ENCODE assay signal across 24 cellular contexts in genomic region chr9:29625292-29625731, GRCh38.
DNase-seq lines count a peak whose midpoint lies in the region; ATAC-seq, FAIRE-seq and TF ChIP-seq lines count a peak whose summit lies in the region.
"Had no signal": no experiment of that assay in that cellular context is flagged by ENCODE, and none has a peak within 500 bp of the region (broad histone marks: within the 10 kb centered on the region; RNA-seq: fewer than 3 reads in every experiment).

No MANE protein-coding gene starts in this region.

- H3K27me3 ChIP-seq in astrocyte (ENCODE audit: insufficient read depth, low read length), result no peaks in the 10 kb centered on the region
- H3K27me3 ChIP-seq: spleen had no signal

- H3K4me3 Mint-ChIP-seq in astrocyte (ENCODE audit: unreplicated experiment), result no peak overlapping the region
- H3K4me3 Mint-ChIP-seq: central memory CD8-positive, alpha-beta T cell; neural crest cell; T-helper 1 cell treated with Interleukin-12 subunit alpha and Interleukin-12 subunit beta and Interleukin-4 antibody, amounts not matched to agents 30 μg/mL and 1 μg/mL, for 36 hours had no signal

- peak; percentile 81 for DNase-seq in A172 (ENCODE audit: low spot score)
- peak; percentile 13 for DNase-seq in HTR-8/SVneo (ENCODE audit: insufficient read length, low spot score)
- DNase-seq in astrocyte (ENCODE audit: low read depth), result peak; percentile 56
- DNase-seq in kidney glomerular epithelial cell (lab: John Stamatoyannopoulos, UW), result peak; percentile 87
- DNase-seq in NCI-H1048 (lab: John Stamatoyannopoulos, UW), result no peak
- no peak for DNase-seq in erythroblast (lab: John Stamatoyannopoulos, UW)
- DNase-seq: activated gamma-delta T cell treated with Interleukin-2 at 50 U/mL for 16 hours; amygdala; hippocampal formation; MV-4-11; NCI-H1930; NCI-H526; SHP77 treated with DMSO at 0.1 percent for 48 hours; spleen; stimulated activated CD4-positive, alpha-beta T cell treated with anti-CD3 and anti-CD28 coated beads, Interleukin-4, amount 100 ng/mL, for 4 hours had no signal

- peaks cover 4% of the 10 kb centered on the region for H3K9me3 Mint-ChIP-seq in astrocyte (ENCODE audit: unreplicated experiment)
- H3K9me3 Mint-ChIP-seq: neural crest cell had no signal

- peak overlapping the region; percentile 82 for H3K27ac Mint-ChIP-seq in astrocyte (ENCODE audit: unreplicated experiment)
- H3K27ac Mint-ChIP-seq: progenitor cell of endocrine pancreas; T-helper 1 cell treated with Interleukin-12 subunit alpha and Interleukin-12 subunit beta and Interleukin-4 antibody, amounts not matched to agents 30 μg/mL and 1 μg/mL, for 36 hours had no signal

- H3K27me3 Mint-ChIP-seq in astrocyte (ENCODE audit: low read depth, unreplicated experiment), result no peaks in the 10 kb centered on the region
- H3K27me3 Mint-ChIP-seq: central memory CD8-positive, alpha-beta T cell; progenitor cell of endocrine pancreas had no signal

- peaks cover 27% of the 10 kb centered on the region for H3K4me1 Mint-ChIP-seq in astrocyte (ENCODE audit: low read depth, unreplicated experiment)
- H3K4me1 Mint-ChIP-seq: central memory CD8-positive, alpha-beta T cell; neural crest cell had no signal

- H4K20me1 ChIP-seq in astrocyte (ENCODE audit: insufficient read depth, low read length), result no peaks in the 10 kb centered on the region

- no peaks in the 10 kb centered on the region for H3K9me3 ChIP-seq in astrocyte (ENCODE audit: insufficient read depth, low read depth, low read length)

- FAIRE-seq in HTR-8/SVneo (lab: Jason Lieb, UNC) (no peak), astrocyte (lab: Jason Lieb, UNC) (no peak)
- FAIRE-seq: K562 had no signal

- no peak overlapping the region for H3K27ac ChIP-seq in astrocyte (ENCODE audit: low read depth, low read length)
- H3K27ac ChIP-seq: C4-2B, spleen, VCaP had no signal

- H3K36me3 ChIP-seq in astrocyte (ENCODE audit: insufficient read depth, low read length), result no peaks in the 10 kb centered on the region
- H3K36me3 ChIP-seq: spleen had no signal

- H3K4me3 ChIP-seq in astrocyte (ENCODE audit: insufficient read depth, low read depth, low read length), result no peak overlapping the region
- H3K4me3 ChIP-seq: K562, spleen had no signal

- TF ChIP-seq POLR2A in erythroblast (IDR thresholded peaks at IDR 0.05; ENCODE audit: low read length), result no peak

- ATAC-seq in GM19395 (IDR thresholded peaks at IDR 0.05; ENCODE audit: unreplicated experiment) (no peak), GM19035 (IDR thresholded peaks at IDR 0.05; ENCODE audit: unreplicated experiment) (no peak)
- ATAC-seq: K562 had no signal

- H2AFZ ChIP-seq in astrocyte (ENCODE audit: low read depth, low read length), result no peak overlapping the region

- H3K79me2 ChIP-seq in astrocyte (ENCODE audit: insufficient read depth, low read length), result no peaks in the 10 kb centered on the region

- H3K4me2 ChIP-seq in astrocyte (ENCODE audit: low read length), result no peak overlapping the region

- no peaks in the 10 kb centered on the region for H3K36me3 Mint-ChIP-seq in astrocyte (ENCODE audit: low read depth, unreplicated experiment)

- no peak for TF ChIP-seq CTCF in astrocyte (IDR thresholded peaks at IDR 0.05; ENCODE audit: insufficient read depth, low read depth, low read length)

- H3K4me1 ChIP-seq in astrocyte (ENCODE audit: insufficient read depth, low read length), result no peaks in the 10 kb centered on the region
- H3K4me1 ChIP-seq: spleen had no signal

- no peak overlapping the region for H3K9ac ChIP-seq in astrocyte (ENCODE audit: low read length)

Comparison
In these comparisons a context has a peak if more than half of its experiments do, and no peak if none do; other contexts are left out.
1. DNase-seq: peak in A172 (single experiment), HTR-8/SVneo (single experiment), astrocyte (single experiment) and kidney glomerular epithelial cell (single experiment); none in NCI-H1048 (single experiment) and erythroblast (0 of 2).